Comparison of ENCODE assay signal across 17 cellular contexts in genomic region chr14:70148911-70149675, GRCh38. TPM values are rescaled to one million over a fixed set of nuclear protein-coding genes. Genes with fewer than 3 reads are reported as not detected.
DNase-seq lines count a peak whose midpoint lies in the region; ATAC-seq and TF ChIP-seq lines count a peak whose summit lies in the region.
"Had no signal": no experiment of that assay in that cellular context is flagged by ENCODE, and none has a peak within 500 bp of the region (broad histone marks: within the 10 kb centered on the region; RNA-seq: fewer than 3 reads in every experiment).

No MANE protein-coding gene starts in this region.

- peak overlapping the region in 1 of 2 experiments; percentile 93; a peak in 2 of 4 replicates for H3K27ac ChIP-seq in SK-N-SH (ENCODE audit: low read depth in 2 of 2, low read length in 1 of 2)
- H3K27ac ChIP-seq: KMS-11 had no signal

- H3K4me1 Mint-ChIP-seq in glutamatergic neuron (ENCODE audit: low read depth, unreplicated experiment): peaks cover 7% of the 10 kb centered on the region
- H3K4me1 Mint-ChIP-seq: CD14-positive monocyte had no signal

- ATAC-seq in SK-N-SH treated with all-trans-retinoic acid at 6 μM for 48 hours: no peak; the same call in 2 of the 3 replicates

- H3K9me2 ChIP-seq in SK-N-SH: no peaks in the 10 kb centered on the region

- peak in 1 of 2 experiments; percentile 81; a peak in 2 of 4 replicates for TF ChIP-seq EP300 in SK-N-SH (IDR thresholded peaks at IDR 0.05; ENCODE audit: borderline replicate concordance in 1 of 2, low read depth in 1 of 2, low read length in 1 of 2)

- peaks cover 2% of the 10 kb centered on the region for H3K9me3 Mint-ChIP-seq in glutamatergic neuron (ENCODE audit: unreplicated experiment)

- no peak overlapping the region for H3K4me3 Mint-ChIP-seq in glutamatergic neuron (ENCODE audit: unreplicated experiment)
- H3K4me3 Mint-ChIP-seq: CD14-positive monocyte had no signal

- no peak for TF ChIP-seq CTCF in SK-N-SH (IDR thresholded peaks at IDR 0.05)
- no peak for TF ChIP-seq CTCF in glutamatergic neuron (IDR thresholded peaks at IDR 0.05; ENCODE audit: partially characterized antibody, unreplicated experiment)

- peak; percentile 56 for DNase-seq in SK-N-SH
- peak; percentile 18 for DNase-seq in KBM-7
- peak; percentile 66 for DNase-seq in islet precursor cell
- DNase-seq in AG20443 (ENCODE audit: low spot score): no peak
- DNase-seq in glutamatergic neuron: no peak
- DNase-seq in activated CD8-positive, alpha-beta memory T cell treated with anti-CD3 and anti-CD28 coated beads, Interleukin-2, amount 50 U/mL, for 4 hours: no peak
- DNase-seq in NCI-H2029 (lab: John Stamatoyannopoulos, UW): no peak
- DNase-seq: Caco-2, DMS79 treated with DMSO at 0.1 percent for 48 hours, GDM1, MM.1S, NCI-H1105, NCI-H187 had no signal

- H3K27ac Mint-ChIP-seq in glutamatergic neuron (ENCODE audit: unreplicated experiment): no peak overlapping the region

- H3K4me2 ChIP-seq in SK-N-SH: no peak overlapping the region
- H3K4me2 ChIP-seq: KMS-11 had no signal

- H3K4me3 ChIP-seq in SK-N-SH (ENCODE audit: low read depth in 2 of 2, low read length in 1 of 2): no peak overlapping the region

- no peaks in the 10 kb centered on the region for H3K36me3 Mint-ChIP-seq in glutamatergic neuron (ENCODE audit: unreplicated experiment)
- H3K36me3 Mint-ChIP-seq: CD14-positive monocyte had no signal

- WGBS in SK-N-SH (ENCODE audit: low lambda C conversion rate): 6% methylated on average over 2 of the region's 3 CpGs

- peak; percentile 18; the same call in 1 of the 2 replicates for TF ChIP-seq RAD21 in SK-N-SH (IDR thresholded peaks at IDR 0.05; ENCODE audit: low read length)

- CTCF ChIA-PET in SK-N-SH (lab: Yijun Ruan, JAX): interaction anchor here (0.8 to 2.4 kb wide), 5 partner anchors 11 to 330 kb away, joined by 3 to 8 read pairs (median 5); no protein-coding TSS in a partner anchor

- H2AFZ ChIP-seq in SK-N-SH (ENCODE audit: low read depth): no peak overlapping the region

- H3K4me1 ChIP-seq in SK-N-SH (ENCODE audit: control insufficient read depth in 1 of 2, insufficient read depth in 2 of 2, low read depth in 1 of 2, low read length in 1 of 2): peaks cover 0 to 56% of the 10 kb centered on the region in 2 experiments; a peak in 2 of 4 replicates
- H3K4me1 ChIP-seq: Caco-2 had no signal

- in situ Hi-C loops in KBM-7 (cut with MboI; ENCODE audit: low pct_unique_long_range_greater_than_20kb, low sequenced_read_pairs): no loop called here

- no peaks in the 10 kb centered on the region for H3K79me2 ChIP-seq in SK-N-SH (ENCODE audit: insufficient read depth)

- H3K9ac ChIP-seq in SK-N-SH: no peak overlapping the region
- H3K9ac ChIP-seq: KMS-11 had no signal

- no peaks in the 10 kb centered on the region for H4K20me1 ChIP-seq in SK-N-SH (ENCODE audit: insufficient read depth)

- no peaks in the 10 kb centered on the region for H3K27me3 ChIP-seq in SK-N-SH (ENCODE audit: insufficient read depth)

- no peaks in the 10 kb centered on the region for H3F3A ChIP-seq in SK-N-SH (replicated peaks; ENCODE audit: insufficient read depth)

- no peaks in the 10 kb centered on the region for H3K9me3 ChIP-seq in SK-N-SH
- H3K9me3 ChIP-seq: Caco-2 had no signal

- POLR2A ChIA-PET in SK-N-SH (lab: Yijun Ruan, JAX): interaction anchor here (1.0 to 1.6 kb wide), 4 partner anchors 13 to 54 kb away, joined by 3 to 7 read pairs (median 4); no protein-coding TSS in a partner anchor

- peaks cover 1% of the 10 kb centered on the region for H3K27me3 Mint-ChIP-seq in glutamatergic neuron (ENCODE audit: unreplicated experiment)

- H3K36me3 ChIP-seq in SK-N-SH (replicated peaks in 1 of 2; ENCODE audit: control insufficient read depth in 1 of 2, insufficient read depth in 2 of 2, low read length in 1 of 2): no peaks in the 10 kb centered on the region

TF ChIP-seq in SK-N-SH, 30 proteins besides CTCF, POLR2A, EP300 and RAD21:
- TF ChIP-seq RCOR1 (IDR thresholded peaks at IDR 0.05; ENCODE audit: low read length) (peak; percentile 74; the same call in 1 of the 2 replicates), USF2 (IDR thresholded peaks at IDR 0.05; ENCODE audit: borderline replicate concordance, low read depth, low read length) (no peak), MXI1 (IDR thresholded peaks at IDR 0.05; ENCODE audit: low read depth, low read length) (peak; percentile 50; the same call in 1 of the 2 replicates), FOXJ3 (CRISPR knock-in tag; IDR thresholded peaks at IDR 0.05) (peak; percentile 80), GATA2 (CRISPR knock-in tag; IDR thresholded peaks at IDR 0.05) (peak; percentile 71)

TF ChIP-seq in SK-N-SH treated with all-trans-retinoic acid at 6 μM for 48 hours, 23 proteins besides CTCF, POLR2A, EP300 and RAD21 (continues in another document):
- TF ChIP-seq POU6F1 (CRISPR knock-in tag; IDR thresholded peaks at IDR 0.05; ENCODE audit: borderline replicate concordance, low read depth) (no peak), ARNTL (CRISPR knock-in tag; IDR thresholded peaks at IDR 0.05; ENCODE audit: borderline replicate concordance, low read depth) (no peak), ZC3H10 (CRISPR knock-in tag; IDR thresholded peaks at IDR 0.05) (no peak), BACH2 (CRISPR knock-in tag; IDR thresholded peaks at IDR 0.05; ENCODE audit: borderline replicate concordance) (no peak), ZFP3 (CRISPR knock-in tag; IDR thresholded peaks at IDR 0.05) (no peak), TCF4 (CRISPR knock-in tag; IDR thresholded peaks at IDR 0.05; ENCODE audit: borderline replicate concordance) (no peak), SNAI2 (CRISPR knock-in tag; IDR thresholded peaks at IDR 0.05) (no peak), ZFP30 (CRISPR knock-in tag; IDR thresholded peaks at IDR 0.05) (no peak), OSR1 (CRISPR knock-in tag; IDR thresholded peaks at IDR 0.05) (no peak), ZNF565 (CRISPR knock-in tag; conservative IDR thresholded peaks at IDR 0.05; ENCODE audit: low read depth) (no peak), GLIS3 (CRISPR knock-in tag; IDR thresholded peaks at IDR 0.05) (no peak), ESRRG (CRISPR knock-in tag; IDR thresholded peaks at IDR 0.05) (no peak), PPARA (CRISPR knock-in tag; IDR thresholded peaks at IDR 0.05; ENCODE audit: borderline replicate concordance) (no peak)
- TF ChIP-seq, protein P1, sequence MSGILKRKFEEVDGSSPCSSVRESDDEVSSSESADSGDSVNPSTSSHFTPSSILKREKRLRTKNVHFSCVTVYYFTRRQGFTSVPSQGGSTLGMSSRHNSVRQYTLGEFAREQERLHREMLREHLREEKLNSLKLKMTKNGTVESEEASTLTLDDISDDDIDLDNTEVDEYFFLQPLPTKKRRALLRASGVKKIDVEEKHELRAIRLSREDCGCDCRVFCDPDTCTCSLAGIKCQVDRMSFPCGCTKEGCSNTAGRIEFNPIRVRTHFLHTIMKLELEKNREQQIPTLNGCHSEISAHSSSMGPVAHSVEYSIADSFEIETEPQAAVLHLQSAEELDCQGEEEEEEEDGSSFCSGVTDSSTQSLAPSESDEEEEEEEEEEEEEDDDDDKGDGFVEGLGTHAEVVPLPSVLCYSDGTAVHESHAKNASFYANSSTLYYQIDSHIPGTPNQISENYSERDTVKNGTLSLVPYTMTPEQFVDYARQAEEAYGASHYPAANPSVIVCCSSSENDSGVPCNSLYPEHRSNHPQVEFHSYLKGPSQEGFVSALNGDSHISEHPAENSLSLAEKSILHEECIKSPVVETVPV (CRISPR knock-in tag; IDR thresholded peaks at IDR 0.05): no peak
- TF ChIP-seq, protein P2, sequence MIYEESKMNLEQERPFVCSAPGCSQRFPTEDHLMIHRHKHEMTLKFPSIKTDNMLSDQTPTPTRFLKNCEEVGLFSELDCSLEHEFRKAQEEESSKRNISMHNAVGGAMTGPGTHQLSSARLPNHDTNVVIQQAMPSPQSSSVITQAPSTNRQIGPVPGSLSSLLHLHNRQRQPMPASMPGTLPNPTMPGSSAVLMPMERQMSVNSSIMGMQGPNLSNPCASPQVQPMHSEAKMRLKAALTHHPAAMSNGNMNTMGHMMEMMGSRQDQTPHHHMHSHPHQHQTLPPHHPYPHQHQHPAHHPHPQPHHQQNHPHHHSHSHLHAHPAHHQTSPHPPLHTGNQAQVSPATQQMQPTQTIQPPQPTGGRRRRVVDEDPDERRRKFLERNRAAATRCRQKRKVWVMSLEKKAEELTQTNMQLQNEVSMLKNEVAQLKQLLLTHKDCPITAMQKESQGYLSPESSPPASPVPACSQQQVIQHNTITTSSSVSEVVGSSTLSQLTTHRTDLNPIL (CRISPR knock-in tag; IDR thresholded peaks at IDR 0.05; ENCODE audit: low read depth): no peak
- TF ChIP-seq, protein P3, sequence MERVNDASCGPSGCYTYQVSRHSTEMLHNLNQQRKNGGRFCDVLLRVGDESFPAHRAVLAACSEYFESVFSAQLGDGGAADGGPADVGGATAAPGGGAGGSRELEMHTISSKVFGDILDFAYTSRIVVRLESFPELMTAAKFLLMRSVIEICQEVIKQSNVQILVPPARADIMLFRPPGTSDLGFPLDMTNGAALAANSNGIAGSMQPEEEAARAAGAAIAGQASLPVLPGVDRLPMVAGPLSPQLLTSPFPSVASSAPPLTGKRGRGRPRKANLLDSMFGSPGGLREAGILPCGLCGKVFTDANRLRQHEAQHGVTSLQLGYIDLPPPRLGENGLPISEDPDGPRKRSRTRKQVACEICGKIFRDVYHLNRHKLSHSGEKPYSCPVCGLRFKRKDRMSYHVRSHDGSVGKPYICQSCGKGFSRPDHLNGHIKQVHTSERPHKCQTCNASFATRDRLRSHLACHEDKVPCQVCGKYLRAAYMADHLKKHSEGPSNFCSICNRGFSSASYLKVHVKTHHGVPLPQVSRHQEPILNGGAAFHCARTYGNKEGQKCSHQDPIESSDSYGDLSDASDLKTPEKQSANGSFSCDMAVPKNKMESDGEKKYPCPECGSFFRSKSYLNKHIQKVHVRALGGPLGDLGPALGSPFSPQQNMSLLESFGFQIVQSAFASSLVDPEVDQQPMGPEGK (CRISPR knock-in tag; IDR thresholded peaks at IDR 0.05; ENCODE audit: borderline replicate concordance): no peak

RNA-seq across cellular contexts. Expression of gene SLC8A3, which starts 39.7 kb away (rescaled TPM):
- 0.26 and 0.67 TPM in 2 replicates for polyA plus RNA-seq in SK-N-SH (2012; rRNA removed)
- polyA plus RNA-seq in SK-N-SH (2012; cell fraction: cytosol; rRNA removed): 0.73 and 1.1 TPM in 2 replicates
- polyA plus RNA-seq in SK-N-SH (2012; cell fraction: nucleus; rRNA removed): 0.54 and 0.61 TPM in 2 replicates
- total RNA-seq in glutamatergic neuron (ENCODE audit: unreplicated experiment): 9.8 TPM
- total RNA-seq: Caco-2, NCI-H460 had no signal
- polyA plus RNA-seq: CD14-positive monocyte had no signal

Comparison
In these comparisons a context has a peak if more than half of its experiments do, and no peak if none do; other contexts are left out.
1. DNase-seq: peak in SK-N-SH (single experiment), KBM-7 (single experiment) and islet precursor cell (single experiment); none in AG20443 (single experiment), glutamatergic neuron (single experiment), activated CD8-positive, alpha-beta memory T cell treated with anti-CD3 and anti-CD28 coated beads, Interleukin-2, amount 50 U/mL, for 4 hours (single experiment) and NCI-H2029 (single experiment).